9 cellular contexts compared by ENCODE assay signal in genomic region chr6:11161031-11161966, GRCh38. TPM values are rescaled to one million over a fixed set of nuclear protein-coding genes. Genes with fewer than 3 reads are reported as not detected.
DNase-seq lines count a peak whose midpoint lies in the region; FAIRE-seq lines count a peak whose summit lies in the region.
"Had no signal": no experiment of that assay in that cellular context is flagged by ENCODE, and none has a peak within 500 bp of the region (broad histone marks: within the 10 kb centered on the region; RNA-seq: fewer than 3 reads in every experiment).

No MANE protein-coding gene starts in this region.

- H3K36me3 ChIP-seq in HAP-1 (replicated peaks) (no peaks in the 10 kb centered on the region), skeletal muscle satellite cell (ENCODE audit: insufficient read depth, low read length) (no peaks in the 10 kb centered on the region)

- H3K9me3 ChIP-seq in HAP-1 (no peaks in the 10 kb centered on the region), skeletal muscle satellite cell (replicated peaks; ENCODE audit: low read length) (peaks cover 8% of the 10 kb centered on the region)

- in situ Hi-C loops in HAP-1 (cut with MboI; ENCODE audit: low sequenced_read_pairs) = no loop called here

- DNase-seq in HAP-1 (ENCODE audit: low spot score in 2 of 2) (peak; percentile 73 to 95), frontal cortex (ENCODE audit: low spot score in 2 of 2) (peak; percentile 34 to 63), ureter (ENCODE audit: low spot score) (no peak)
- DNase-seq in activated T-cell treated with anti-CD3 and anti-CD28 coated beads, Interleukin-2, amount 50 U/mL, for 48 hours = no peak
- DNase-seq in central memory CD4-positive, alpha-beta T cell = no peak
- DNase-seq: activated CD4-positive, CD25-positive, alpha-beta regulatory T cell; NCI-H526 had no signal

- FAIRE-seq in TTC549 (lab: Jason Lieb, UNC) (peak; percentile 77), frontal cortex (lab: Jason Lieb, UNC) (peak; percentile 95)

- H3K4me1 ChIP-seq in HAP-1 = peaks cover 34% of the 10 kb centered on the region
- peaks cover 16% of the 10 kb centered on the region for H3K4me1 ChIP-seq in skeletal muscle satellite cell (ENCODE audit: control insufficient read depth, insufficient read depth, low read length)

- H3K4me2 ChIP-seq in skeletal muscle satellite cell (ENCODE audit: low read length) = peak overlapping the region; percentile 58

- no peak overlapping the region for H3K9ac ChIP-seq in skeletal muscle satellite cell (ENCODE audit: low read depth, low read length)

- H3K4me3 ChIP-seq in HAP-1 = no peak overlapping the region
- no peak overlapping the region for H3K4me3 ChIP-seq in skeletal muscle satellite cell (ENCODE audit: low read length)

- H3K27me3 ChIP-seq in HAP-1 (ENCODE audit: low read depth) = no peaks in the 10 kb centered on the region
- H3K27me3 ChIP-seq in skeletal muscle satellite cell (ENCODE audit: control insufficient read depth, insufficient read depth, low read length) = no peaks in the 10 kb centered on the region

RNA-seq across cellular contexts. Expression of gene ERVFRD-1, which starts 49.8 kb away (rescaled TPM):
- total RNA-seq in frontal cortex = not detected
- not detected in 2 replicates for total RNA-seq in skeletal muscle satellite cell (2012; rRNA removed)
- total RNA-seq in ureter = 0.18 TPM

Comparison
In these comparisons a context has a peak if more than half of its experiments do, and no peak if none do; other contexts are left out.
1. DNase-seq: peak in HAP-1 (2 of 2) and frontal cortex (2 of 2); none in ureter (single experiment), activated T-cell treated with anti-CD3 and anti-CD28 coated beads, Interleukin-2, amount 50 U/mL, for 48 hours (0 of 2) and central memory CD4-positive, alpha-beta T cell (single experiment).